ENCODE assay signal across 12 cellular contexts in genomic region chr13:113555141-113555540, GRCh38.
"Had no signal": no experiment of that assay in that cellular context is flagged by ENCODE, and none has a peak within 500 bp of the region (broad histone marks: within the 10 kb centered on the region; RNA-seq: fewer than 3 reads in every experiment).

No MANE protein-coding gene starts in this region.

- H3K9me3 ChIP-seq: SK-N-SH, testis, uterus had no signal

- H3K9me3 Mint-ChIP-seq: activated T-cell treated with anti-CD3 and anti-CD28 coated beads, Interleukin-2, amount 50 U/mL, for 4 hours; stimulated activated naive CD8-positive, alpha-beta T cell treated with anti-CD3 and anti-CD28 coated beads, Interleukin-15, Interleukin-2, amounts not matched to agents 100 ng/mL and 50 ng/mL, for 24 hours had no signal

- DNase-seq: activated CD4-positive, alpha-beta T cell treated with anti-CD3 and anti-CD28 coated beads, Interleukin-2, amount 50 U/mL, for 1 hour; activated T-cell treated with anti-CD3 and anti-CD28 coated beads, Interleukin-2, amount 50 U/mL, for 4 hours; caudate nucleus; effector memory CD4-positive, alpha-beta T cell; hippocampal formation; mesendoderm; SK-N-SH; stimulated activated CD4-positive, alpha-beta T cell treated with anti-CD3 and anti-CD28 coated beads, Interleukin-4, amount 100 ng/mL, for 24 hours; T-helper 1 cell; uterus had no signal

- H3K9ac ChIP-seq: SK-N-SH had no signal

- H3K27ac ChIP-seq: testis, uterus had no signal

- H3K27me3 Mint-ChIP-seq: stimulated activated naive CD8-positive, alpha-beta T cell treated with anti-CD3 and anti-CD28 coated beads, Interleukin-15, Interleukin-2, amounts not matched to agents 100 ng/mL and 50 ng/mL, for 24 hours had no signal

- H3K36me3 ChIP-seq: uterus had no signal

- ATAC-seq: activated T-cell treated with anti-CD3 and anti-CD28 coated beads, Interleukin-2, amount 50 U/mL, for 4 hours had no signal

- H3K4me1 ChIP-seq: testis, uterus had no signal

- H3K27me3 ChIP-seq: testis, uterus had no signal

- H3K4me3 ChIP-seq: testis, uterus had no signal

- H3K27ac Mint-ChIP-seq: stimulated activated naive CD8-positive, alpha-beta T cell treated with anti-CD3 and anti-CD28 coated beads, Interleukin-15, Interleukin-2, amounts not matched to agents 100 ng/mL and 50 ng/mL, for 24 hours had no signal

- H3K4me3 Mint-ChIP-seq: activated T-cell treated with anti-CD3 and anti-CD28 coated beads, Interleukin-2, amount 50 U/mL, for 4 hours; stimulated activated naive CD8-positive, alpha-beta T cell treated with anti-CD3 and anti-CD28 coated beads, Interleukin-15, Interleukin-2, amounts not matched to agents 100 ng/mL and 50 ng/mL, for 24 hours had no signal
